Comparison of ENCODE assay signal across 27 cellular contexts in the genomic region with DNA sequence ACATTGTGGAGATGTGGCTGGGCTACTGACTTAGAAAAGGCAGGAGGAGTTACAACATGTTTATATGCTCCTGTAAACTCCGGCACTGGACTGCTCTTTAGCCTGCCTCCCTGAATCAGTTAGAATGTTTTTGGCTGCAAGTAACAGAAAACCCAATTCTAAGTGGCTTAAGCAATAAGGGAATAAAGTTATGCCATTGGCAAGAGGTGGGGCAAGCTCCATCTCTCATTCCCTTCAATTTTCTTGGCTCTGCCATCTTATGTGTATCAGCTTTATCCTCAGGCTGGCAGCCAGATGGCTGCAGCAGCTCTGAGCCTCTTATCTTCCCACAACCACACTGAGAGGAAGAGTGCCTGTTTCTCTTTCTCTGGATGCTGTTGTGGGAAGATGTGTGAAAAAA. TPM values are rescaled to one million over a fixed set of nuclear protein-coding genes. Genes with fewer than 3 reads are reported as not detected.
DNase-seq lines count a peak whose midpoint lies in the region; ATAC-seq and TF ChIP-seq lines count a peak whose summit lies in the region.
"Had no signal": no experiment of that assay in that cellular context is flagged by ENCODE, and none has a peak within 500 bp of the region (broad histone marks: within the 10 kb centered on the region; RNA-seq: fewer than 3 reads in every experiment).

No MANE protein-coding gene starts in this region.

- H3K9me3 Mint-ChIP-seq in MCF 10A (ENCODE audit: unreplicated experiment) (no peaks in the 10 kb centered on the region), type B pancreatic cell (peaks cover 3% of the 10 kb centered on the region)
- H3K9me3 Mint-ChIP-seq: central memory CD8-positive, alpha-beta T cell; T-cell had no signal

- H3K27me3 ChIP-seq in breast epithelium (no peaks in the 10 kb centered on the region), SK-N-SH (ENCODE audit: insufficient read depth) (no peaks in the 10 kb centered on the region), psoas muscle (ENCODE audit: insufficient read depth in 3 of 3, low read length in 2 of 3) (peaks cover 0 to 9% (median 0%) of the 10 kb centered on the region in 3 donors)
- H3K27me3 ChIP-seq: BLaER1 treated with 17β-estradiol and CSF1 and Interleukin-3, amounts not matched to agents 10 nM and 100 nM had no signal

- H3K36me3 Mint-ChIP-seq in MCF 10A (ENCODE audit: insufficient read depth, unreplicated experiment), result no peaks in the 10 kb centered on the region
- H3K36me3 Mint-ChIP-seq in type B pancreatic cell, result peaks cover 13% of the 10 kb centered on the region
- H3K36me3 Mint-ChIP-seq: T-cell had no signal

- intact Hi-C loops in MCF 10A (cut with micrococcal nuclease) (no loop called here), breast epithelium (cut with DNase I; ENCODE audit: low total_unique reads) (no loop called here), psoas muscle (cut with DNase I) (no loop called here)

- no peak for TF ChIP-seq RAD21 in SK-N-SH (IDR thresholded peaks at IDR 0.05; ENCODE audit: low read length)

- no peaks in the 10 kb centered on the region for H3K36me3 ChIP-seq in breast epithelium
- H3K36me3 ChIP-seq in SK-N-SH (replicated peaks in 1 of 2; ENCODE audit: control insufficient read depth in 1 of 2, insufficient read depth in 2 of 2, low read length in 1 of 2), result no peaks in the 10 kb centered on the region
- no peaks in the 10 kb centered on the region for H3K36me3 ChIP-seq in psoas muscle (ENCODE audit: insufficient read depth in 1 of 2, low read depth in 1 of 2)
- H3K36me3 ChIP-seq: BLaER1 treated with 17β-estradiol and CSF1 and Interleukin-3, amounts not matched to agents 10 nM and 100 nM; gastrocnemius medialis had no signal

- H3K4me1 Mint-ChIP-seq in MCF 10A (ENCODE audit: insufficient read depth, unreplicated experiment), result no peaks in the 10 kb centered on the region
- H3K4me1 Mint-ChIP-seq in type B pancreatic cell (ENCODE audit: unreplicated experiment), result peaks cover 6% of the 10 kb centered on the region
- H3K4me1 Mint-ChIP-seq: central memory CD8-positive, alpha-beta T cell; T-cell had no signal

- H2AFZ ChIP-seq in SK-N-SH (ENCODE audit: low read depth), result 0 out of 2 replicates have a peak overlapping the region, but pooled peaks have one; percentile 10

- no peak overlapping the region for H3K4me3 ChIP-seq in breast epithelium
- no peak overlapping the region; a peak in 1 of 4 replicates for H3K4me3 ChIP-seq in SK-N-SH (ENCODE audit: low read depth in 2 of 2, low read length in 1 of 2)
- no peak overlapping the region for H3K4me3 ChIP-seq in fibroblast of the aortic adventitia (ENCODE audit: low read depth, low read length)
- H3K4me3 ChIP-seq in psoas muscle, result no peak overlapping the region
- H3K4me3 ChIP-seq: A549; BLaER1 treated with 17β-estradiol and CSF1 and Interleukin-3, amounts not matched to agents 10 nM and 100 nM; gastrocnemius medialis had no signal

- BruUV-seq in MCF 10A (replicated peaks; lab: Mats Ljungman, UMichigan), result no TSS peak

- H3K9me2 ChIP-seq in SK-N-SH, result no peaks in the 10 kb centered on the region

- no peaks in the 10 kb centered on the region for H3K79me2 ChIP-seq in SK-N-SH (ENCODE audit: insufficient read depth)

- no peak overlapping the region for H3K4me2 ChIP-seq in SK-N-SH
- H3K4me2 ChIP-seq: A549; BLaER1 treated with 17β-estradiol and CSF1 and Interleukin-3, amounts not matched to agents 10 nM and 100 nM had no signal

- no peaks in the 10 kb centered on the region for H4K20me1 ChIP-seq in SK-N-SH (ENCODE audit: insufficient read depth)
- H4K20me1 ChIP-seq: BLaER1 treated with 17β-estradiol and CSF1 and Interleukin-3, amounts not matched to agents 10 nM and 100 nM had no signal

- H3K27ac ChIP-seq in breast epithelium, result no peak overlapping the region
- H3K27ac ChIP-seq in SK-N-SH (ENCODE audit: low read depth in 2 of 2, low read length in 1 of 2), result peak overlapping the region; percentile 7 to 95; a peak in 3 of 4 replicates
- H3K27ac ChIP-seq in psoas muscle, result no peak overlapping the region
- H3K27ac ChIP-seq: A549; BLaER1 treated with 17β-estradiol and CSF1 and Interleukin-3, amounts not matched to agents 10 nM and 100 nM; gastrocnemius medialis had no signal

- H3K9me3 ChIP-seq in breast epithelium, result no peaks in the 10 kb centered on the region
- no peaks in the 10 kb centered on the region; the same call in 1 of the 2 replicates for H3K9me3 ChIP-seq in SK-N-SH
- H3K9me3 ChIP-seq in psoas muscle, result no peaks in the 10 kb centered on the region
- H3K9me3 ChIP-seq: A549; BLaER1 treated with 17β-estradiol and CSF1 and Interleukin-3, amounts not matched to agents 10 nM and 100 nM; gastrocnemius medialis had no signal

- ATAC-seq in psoas muscle, result no peak
- ATAC-seq: A549; gastrocnemius medialis; stimulated activated naive CD8-positive, alpha-beta T cell treated with anti-CD3 and anti-CD28 coated beads, Interleukin-15, Interleukin-2, amounts not matched to agents 100 U/mL and 50 U/mL, for 24 hours; T-cell had no signal

- TF ChIP-seq POLR2A in breast epithelium (IDR thresholded peaks at IDR 0.05), result no peak

- peaks cover 20% of the 10 kb centered on the region for H3F3A ChIP-seq in SK-N-SH (replicated peaks; ENCODE audit: insufficient read depth)

- TF ChIP-seq CTCF in MCF 10A (IDR thresholded peaks at IDR 0.05; ENCODE audit: unreplicated experiment) (no peak), breast epithelium (IDR thresholded peaks at IDR 0.05) (no peak), SK-N-SH (IDR thresholded peaks at IDR 0.05) (no peak), fibroblast of the aortic adventitia (IDR thresholded peaks at IDR 0.05; ENCODE audit: insufficient read depth, low read length) (no peak), type B pancreatic cell (conservative IDR thresholded peaks at IDR 0.05) (no peak), psoas muscle (IDR thresholded peaks at IDR 0.05) (no peak)

- H3K27ac Mint-ChIP-seq in MCF 10A (ENCODE audit: low read depth, unreplicated experiment) (no peak overlapping the region), type B pancreatic cell (peak overlapping the region; percentile 48)
- H3K27ac Mint-ChIP-seq: T-cell had no signal

- peak in 1 of 2 experiments; percentile 69; a peak in 1 of 4 replicates for TF ChIP-seq EP300 in SK-N-SH (IDR thresholded peaks at IDR 0.05; ENCODE audit: borderline replicate concordance in 1 of 2, low read depth in 1 of 2, low read length in 1 of 2)

- H3K4me1 ChIP-seq in breast epithelium (no peaks in the 10 kb centered on the region), SK-N-SH (ENCODE audit: control insufficient read depth in 1 of 2, insufficient read depth in 2 of 2, low read depth in 1 of 2, low read length in 1 of 2) (peaks cover 17 to 43% of the 10 kb centered on the region in 2 experiments; a peak in 2 of 4 replicates), psoas muscle (no peaks in the 10 kb centered on the region)
- H3K4me1 ChIP-seq: A549; BLaER1 treated with 17β-estradiol and CSF1 and Interleukin-3, amounts not matched to agents 10 nM and 100 nM; gastrocnemius medialis had no signal

- POLR2A ChIA-PET in MCF 10A (lab: Yijun Ruan, JAX), result no interaction called here
- POLR2A ChIA-PET in SK-N-SH (lab: Yijun Ruan, JAX), result interaction anchor here (0.8 to 2.9 kb wide), 4 partner anchors 12 to 21 kb away, joined by 3 to 20 read pairs (median 6); no protein-coding TSS in a partner anchor

- H3K27me3 Mint-ChIP-seq in MCF 10A (ENCODE audit: insufficient read depth, unreplicated experiment) (peaks cover 12% of the 10 kb centered on the region), type B pancreatic cell (no peaks in the 10 kb centered on the region)
- H3K27me3 Mint-ChIP-seq: central memory CD8-positive, alpha-beta T cell had no signal

- no peak overlapping the region for H3K9ac ChIP-seq in SK-N-SH
- H3K9ac ChIP-seq: BLaER1 treated with 17β-estradiol and CSF1 and Interleukin-3, amounts not matched to agents 10 nM and 100 nM had no signal

- DNase-seq in MCF 10A (ENCODE audit: unreplicated experiment) (peak; percentile 14), breast epithelium (ENCODE audit: low spot score in 2 of 2) (no peak), SK-N-SH (peak; percentile 48), fibroblast of the aortic adventitia (ENCODE audit: low read depth) (peak; percentile 89), type B pancreatic cell (ENCODE audit: extremely low spot score, unreplicated experiment) (no peak), NCI-H146 treated with DMSO at 0.1 percent for 48 hours (lab: John Stamatoyannopoulos, UW; ENCODE audit: unreplicated experiment) (no peak), NCI-H2196 treated with DMSO at 0.1 percent for 48 hours (lab: John Stamatoyannopoulos, UW; ENCODE audit: unreplicated experiment) (no peak), psoas muscle (no peak)
- DNase-seq: activated CD4-positive, alpha-beta T cell treated with anti-CD3 and anti-CD28 coated beads for 48 hours; activated naive CD4-positive, alpha-beta T cell treated with Interleukin-2 at 50 U/mL for 16 hours; activated T-cell treated with anti-CD3 and anti-CD28 coated beads, Interleukin-2, amount 50 U/mL, for 48 hours; anterior cingulate cortex; dorsolateral prefrontal cortex; gastrocnemius medialis; H7; hypothalamus; NCI-H1092 treated with DMSO at 0.1 percent for 48 hours; NCI-H2029; NCI-H510A; retina; SHP77 treated with DMSO at 0.1 percent for 48 hours; stimulated activated CD4-positive, alpha-beta T cell treated with anti-CD3 and anti-CD28 coated beads, Interleukin-4, amount 100 ng/mL, for 4 hours; stimulated activated naive CD8-positive, alpha-beta T cell treated with anti-CD3 and anti-CD28 coated beads, Interleukin-15, Interleukin-2, amounts not matched to agents 100 U/mL and 50 U/mL, for 24 hours; T-cell had no signal

- no peak overlapping the region for H3K4me3 Mint-ChIP-seq in MCF 10A (ENCODE audit: unreplicated experiment)
- H3K4me3 Mint-ChIP-seq in type B pancreatic cell, result no peak overlapping the region
- H3K4me3 Mint-ChIP-seq: central memory CD8-positive, alpha-beta T cell; T-cell had no signal

- CTCF ChIA-PET in MCF 10A (lab: Yijun Ruan, JAX) (interaction anchor here (3.6 kb wide), 1 partner anchor 239 kb away, joined by 18 read pairs; no protein-coding TSS in a partner anchor), SK-N-SH (lab: Yijun Ruan, JAX) (interaction anchor here (1.2 to 4.0 kb wide), 6 partner anchors 9 to 758 kb away, joined by 3 to 31 read pairs (median 5); no protein-coding TSS in a partner anchor)

- 86% methylated on average over 1 of the region's 1 CpG for WGBS in SK-N-SH (ENCODE audit: low lambda C conversion rate)
- WGBS in psoas muscle, 3 donors, result 72 to 88% (median 83%) methylated on average over 1 of the region's 1 CpG

TF ChIP-seq in SK-N-SH, 30 proteins besides CTCF, POLR2A, EP300 and RAD21 (continues in another document):
- no peak for TF ChIP-seq RFX5 (IDR thresholded peaks at IDR 0.05; ENCODE audit: low read length)

RNA-seq across cellular contexts. Expression of a gene that starts 22.4 kb away (rescaled TPM):
- 6.9 and 10.3 TPM in 2 replicates for total RNA-seq in MCF 10A (2022)
- 10 to 100 TPM; 18.2 to 55.8 (median 28.5) TPM for total RNA-seq in breast epithelium
- polyA plus RNA-seq in SK-N-SH (2012; rRNA removed), result 120 and 146 TPM in 2 replicates
- polyA plus RNA-seq in SK-N-SH (2012; cell fraction: cytosol; rRNA removed), result 113 and 133 TPM in 2 replicates
- 253 and 311 TPM in 2 replicates for polyA plus RNA-seq in SK-N-SH (2012; cell fraction: nucleus; rRNA removed)
- 43.7 and 84.0 TPM in 2 replicates for total RNA-seq in fibroblast of the aortic adventitia (ENCODE audit: low replicate concordance)
- 152 and 211 TPM in 2 replicates for total RNA-seq in type B pancreatic cell (ENCODE audit: low replicate concordance)
- 10 to 100 TPM in 2 of 4 donors, 1 to 10 TPM in 2; 1.9 to 24.3 (median 9.2) TPM for total RNA-seq in psoas muscle
- 1 to 10 TPM in 2 of 3 donors, under 1 TPM in 1; 0.42 to 1.4 (median 1.1) TPM for polyA plus RNA-seq in psoas muscle

Comparison
In these comparisons a context has a peak if more than half of its experiments do, and no peak if none do; other contexts are left out.
1. DNase-seq: peak in MCF 10A (single experiment), SK-N-SH (single experiment) and fibroblast of the aortic adventitia (single experiment); none in breast epithelium (0 of 2), type B pancreatic cell (single experiment), NCI-H146 treated with DMSO at 0.1 percent for 48 hours (single experiment), NCI-H2196 treated with DMSO at 0.1 percent for 48 hours (single experiment) and psoas muscle (0 of 2).
2. H3K27ac ChIP-seq: peak in SK-N-SH (2 of 2); none in breast epithelium (0 of 2) and psoas muscle (single experiment).